Comparison of ENCODE assay signal across 31 cellular contexts in the genomic region with DNA sequence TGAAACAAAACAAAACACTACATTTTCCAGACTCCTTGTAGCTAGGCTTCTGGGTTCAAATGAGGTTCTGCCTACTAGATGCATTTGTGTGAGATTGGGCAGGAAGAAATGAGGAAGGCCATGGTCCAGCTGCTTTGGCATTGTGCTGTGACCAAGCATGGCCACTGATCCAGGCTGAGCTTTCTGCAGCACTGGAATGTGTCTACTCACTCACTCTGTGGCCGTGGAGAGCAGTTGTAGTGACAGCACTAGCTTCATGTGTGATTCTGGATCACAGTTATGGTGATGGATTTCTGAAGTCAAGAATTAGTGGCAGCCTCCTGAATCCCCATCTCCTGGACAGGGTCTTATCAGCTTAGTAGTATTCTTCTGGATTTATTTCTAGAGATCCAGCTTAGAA.
"Had no signal": no experiment of that assay in that cellular context is flagged by ENCODE, and none has a peak within 500 bp of the region (broad histone marks: within the 10 kb centered on the region; RNA-seq: fewer than 3 reads in every experiment).

No MANE protein-coding gene starts in this region.

- H3K36me3 ChIP-seq: ascending aorta, Peyer's patch, SJCRH30 had no signal

- H3K9ac ChIP-seq: SK-N-SH had no signal

- H3K9me2 ChIP-seq: SK-N-SH had no signal

- H3K4me3 ChIP-seq: ascending aorta, body of pancreas, Peyer's patch, SJCRH30 had no signal

- H3K9me3 ChIP-seq: ascending aorta, body of pancreas, Peyer's patch, SJCRH30, SK-N-SH had no signal

- DNase-seq: activated CD4-positive, alpha-beta T cell treated with anti-CD3 and anti-CD28 coated beads for 48 hours; activated CD4-positive, alpha-beta T cell treated with anti-CD3 and anti-CD28 coated beads, Interleukin-2, amount 50 U/mL, for 48 hours; activated CD4-positive, CD25-positive, alpha-beta regulatory T cell treated with anti-CD3 and anti-CD28 coated beads, Interleukin-2, amount 50 U/mL, for 72 hours; activated CD8-positive, alpha-beta memory T cell treated with anti-CD3 and anti-CD28 coated beads, Interleukin-2, amount 10 ng/mL, durations not matched to agents 7 days and 5 days; activated effector memory CD4-positive, alpha-beta T cell treated with anti-CD3 and anti-CD28 coated beads, Interleukin-2, amount 50 U/mL, for 16 hours; activated naive CD4-positive, alpha-beta T cell treated with Interleukin-2 at 50 U/mL for 16 hours; activated naive CD8-positive, alpha-beta T cell treated with anti-CD3 and anti-CD28 coated beads, Interleukin-2, amount 50 U/mL, for 24 hours; activated T-cell treated with anti-CD3 and anti-CD28 coated beads, Interleukin-2, amount 50 U/mL, for 4 hours; amniotic stem cell; body of pancreas; central memory CD4-positive, alpha-beta T cell; KG1; NCI-H1092; NCI-H1417; NCI-H1930; NCI-H2171; NCI-H2227 treated with DMSO at 0.1 percent for 48 hours; NCI-H446 treated with DMSO at 0.1 percent for 48 hours; NCI-H524 treated with DMSO at 0.1 percent for 48 hours; NCI-H774; NK-92 treated with Interleukin-12 subunit alpha and Interleukin-12 subunit beta, amount 100 ng/mL, for 24 hours; Peyer's patch; Right ventricle myocardium superior; SJCRH30; SK-N-SH had no signal

- H3K27me3 Mint-ChIP-seq: activated CD8-positive, alpha-beta memory T cell treated with anti-CD3 and anti-CD28 coated beads, Interleukin-2, amount 10 ng/mL, durations not matched to agents 7 days and 5 days; activated naive CD8-positive, alpha-beta T cell treated with anti-CD3 and anti-CD28 coated beads, Interleukin-2, amount 50 U/mL, for 24 hours had no signal

- FAIRE-seq: bronchial epithelial cell had no signal

- H3K36me3 Mint-ChIP-seq: activated CD8-positive, alpha-beta memory T cell treated with anti-CD3 and anti-CD28 coated beads, Interleukin-2, amount 10 ng/mL, durations not matched to agents 7 days and 5 days; activated naive CD4-positive, alpha-beta T cell treated with anti-CD3 and anti-CD28 coated beads, Interleukin-2, amount 50 U/mL, for 72 hours; WTC11 had no signal

- H3K4me3 Mint-ChIP-seq: activated CD8-positive, alpha-beta memory T cell treated with anti-CD3 and anti-CD28 coated beads, Interleukin-2, amount 10 ng/mL, durations not matched to agents 7 days and 5 days; activated naive CD8-positive, alpha-beta T cell treated with anti-CD3 and anti-CD28 coated beads, Interleukin-2, amount 50 U/mL, for 24 hours; activated T-cell treated with anti-CD3 and anti-CD28 coated beads, Interleukin-2, amount 50 U/mL, for 4 hours; T-helper 2 cell treated with Interferon-gamma antibody and Interleukin-4, amounts not matched to agents 5 μg/mL and 100 μg/mL, for 36 hours; WTC11 had no signal

- H3K4me1 ChIP-seq: ascending aorta, body of pancreas, Peyer's patch, SJCRH30 had no signal

- H3K27ac ChIP-seq: ascending aorta, body of pancreas, Peyer's patch, RWPE1, SJCRH30 had no signal

- ATAC-seq: activated CD8-positive, alpha-beta memory T cell treated with anti-CD3 and anti-CD28 coated beads, Interleukin-2, amount 10 ng/mL, durations not matched to agents 7 days and 5 days; activated naive CD4-positive, alpha-beta T cell treated with anti-CD3 and anti-CD28 coated beads, Interleukin-2, amount 50 U/mL, for 72 hours; activated naive CD8-positive, alpha-beta T cell treated with anti-CD3 and anti-CD28 coated beads, Interleukin-2, amount 50 U/mL, for 24 hours; activated T-cell treated with anti-CD3 and anti-CD28 coated beads, Interleukin-2, amount 50 U/mL, for 4 hours; body of pancreas; WTC11 had no signal

- H3K4me1 Mint-ChIP-seq: activated naive CD8-positive, alpha-beta T cell treated with anti-CD3 and anti-CD28 coated beads, Interleukin-2, amount 50 U/mL, for 24 hours had no signal

- H3K27me3 ChIP-seq: ascending aorta, body of pancreas, Peyer's patch, SJCRH30 had no signal

- H3K9me3 Mint-ChIP-seq: activated naive CD8-positive, alpha-beta T cell treated with anti-CD3 and anti-CD28 coated beads, Interleukin-2, amount 50 U/mL, for 24 hours; activated T-cell treated with anti-CD3 and anti-CD28 coated beads, Interleukin-2, amount 50 U/mL, for 4 hours; T-helper 2 cell treated with Interferon-gamma antibody and Interleukin-4, amounts not matched to agents 5 μg/mL and 100 μg/mL, for 36 hours; WTC11 had no signal

- H3K27ac Mint-ChIP-seq: activated CD8-positive, alpha-beta memory T cell treated with anti-CD3 and anti-CD28 coated beads, Interleukin-2, amount 10 ng/mL, durations not matched to agents 7 days and 5 days; activated naive CD4-positive, alpha-beta T cell treated with anti-CD3 and anti-CD28 coated beads, Interleukin-2, amount 50 U/mL, for 72 hours; activated naive CD8-positive, alpha-beta T cell treated with anti-CD3 and anti-CD28 coated beads, Interleukin-2, amount 50 U/mL, for 24 hours; T-helper 2 cell treated with Interferon-gamma antibody and Interleukin-4, amounts not matched to agents 5 μg/mL and 100 μg/mL, for 36 hours; WTC11 had no signal

- H3K4me2 ChIP-seq: SK-N-SH had no signal
